In genomic region chr14:94009767-94010166, GRCh38 we compare ENCODE assay signal across 1 cellular context.
TF ChIP-seq lines count a peak whose summit lies in the region.

No MANE protein-coding gene starts in this region.

TF ChIP-seq in HepG2, 621 proteins besides CTCF, POLR2A, EP300 and RAD21:
- peak in 1 of 2 experiments; percentile 32; a peak in 2 of 4 replicates for TF ChIP-seq MAFK (conservative IDR thresholded peaks at IDR 0.05 in 1 of 2, IDR thresholded peaks at IDR 0.05 in 1 of 2; ENCODE audit: low read length in 2 of 2)
- TF ChIP-seq ZBTB7B (CRISPR knock-in tag; IDR thresholded peaks at IDR 0.05): no peak
